Comparison of ENCODE assay signal across 6 cellular contexts in the genomic region with DNA sequence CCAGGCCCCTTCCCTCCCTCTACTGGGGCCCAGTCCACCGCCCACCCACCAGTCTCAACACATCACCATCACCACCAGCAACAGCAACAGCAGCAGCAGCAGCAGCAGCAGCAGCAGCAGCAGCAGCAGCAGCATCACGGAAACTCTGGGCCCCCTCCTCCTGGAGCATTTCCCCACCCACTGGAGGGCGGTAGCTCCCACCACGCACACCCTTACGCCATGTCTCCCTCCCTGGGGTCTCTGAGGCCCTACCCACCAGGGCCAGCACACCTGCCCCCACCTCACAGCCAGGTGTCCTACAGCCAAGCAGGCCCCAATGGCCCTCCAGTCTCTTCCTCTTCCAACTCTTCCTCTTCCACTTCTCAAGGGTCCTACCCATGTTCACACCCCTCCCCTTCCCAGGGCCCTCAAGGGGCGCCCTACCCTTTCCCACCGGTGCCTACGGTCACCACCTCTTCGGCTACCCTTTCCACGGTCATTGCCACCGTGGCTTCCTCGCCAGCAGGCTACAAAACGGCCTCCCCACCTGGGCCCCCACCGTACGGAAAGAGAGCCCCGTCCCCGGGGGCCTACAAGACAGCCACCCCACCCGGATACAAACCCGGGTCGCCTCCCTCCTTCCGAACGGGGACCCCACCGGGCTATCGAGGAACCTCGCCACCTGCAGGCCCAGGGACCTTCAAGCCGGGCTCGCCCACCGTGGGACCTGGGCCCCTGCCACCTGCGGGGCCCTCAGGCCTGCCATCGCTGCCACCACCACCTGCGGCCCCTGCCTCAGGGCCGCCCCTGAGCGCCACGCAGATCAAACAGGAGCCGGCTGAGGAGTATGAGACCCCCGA. TPM values are rescaled to one million over a fixed set of nuclear protein-coding genes. Genes with fewer than 3 reads are reported as not detected.
A peak's percentile ranks its signal among the peaks of the same experiment; 100 is the strongest.
DNase-seq lines count a peak whose midpoint lies in the region; TF ChIP-seq lines count a peak whose summit lies in the region.

No MANE protein-coding gene starts in this region.

- H3K4me1 ChIP-seq in mammary epithelial cell (ENCODE audit: insufficient read depth, low read length) (peaks cover 31% of the 10 kb centered on the region), neutrophil (ENCODE audit: control insufficient read depth in 1 of 2, insufficient read depth in 1 of 2, low read depth in 1 of 2, low read length in 1 of 2) (peaks cover 35 to 36% of the 10 kb centered on the region in 2 experiments)

- peak; percentile 72 for DNase-seq in NCI-H1105 treated with DMSO at 0.1 percent for 48 hours (lab: John Stamatoyannopoulos, UW)
- no peak for DNase-seq in mammary epithelial cell
- no peak for DNase-seq in SW480 (ENCODE audit: low spot score)
- DNase-seq in NCI-H1048 (lab: John Stamatoyannopoulos, UW) = no peak

- H3K27me3 ChIP-seq in mammary epithelial cell (ENCODE audit: insufficient read depth, low read length) (no peaks in the 10 kb centered on the region), neutrophil (peaks cover 9% of the 10 kb centered on the region)

- H3K4me3 ChIP-seq in GM08714 (ENCODE audit: low read length) = peak overlapping the region; percentile 72
- peak overlapping the region; percentile 33 to 59 (median 48) for H3K4me3 ChIP-seq in mammary epithelial cell (replicated peaks in 1 of 3; ENCODE audit: insufficient read depth in 1 of 3, low read depth in 2 of 3, low read length in 3 of 3)
- peak overlapping the region; percentile 61 to 95 for H3K4me3 ChIP-seq in neutrophil (ENCODE audit: low read depth in 1 of 2, low read length in 1 of 2)

- peak overlapping the region; percentile 91 for H3K4me2 ChIP-seq in mammary epithelial cell (ENCODE audit: insufficient read depth, low read depth, low read length)

- H3K9ac ChIP-seq in mammary epithelial cell (ENCODE audit: insufficient read depth, low read length) = no peak overlapping the region

- in situ Hi-C loops in mammary epithelial cell (cut with MboI; ENCODE audit: low sequenced_read_pairs in 2 of 2) = no loop called here

- no peak overlapping the region for H2AFZ ChIP-seq in mammary epithelial cell (ENCODE audit: low read depth, low read length)

- H3K27ac ChIP-seq in mammary epithelial cell (ENCODE audit: insufficient read depth, low read depth, low read length) = no peak overlapping the region
- H3K27ac ChIP-seq in neutrophil = peak overlapping the region; percentile 85

- TF ChIP-seq CTCF in mammary epithelial cell (conservative IDR thresholded peaks at IDR 0.05 in 1 of 2, IDR thresholded peaks at IDR 0.05 in 1 of 2; ENCODE audit: extremely low read depth in 1 of 2, insufficient read depth in 1 of 2, low read depth in 1 of 2, low read length in 2 of 2) = no peak
- no peak for TF ChIP-seq CTCF in neutrophil (IDR thresholded peaks at IDR 0.05)

- 51% methylated on average over 31 of the region's 36 CpGs for WGBS in mammary epithelial cell (ENCODE audit: low coverage, missing lambda C conversion rate)

- intact Hi-C loops in mammary epithelial cell (cut with micrococcal nuclease) = no loop called here

- TSS peak; percentile 31 for BruUV-seq in mammary epithelial cell (replicated peaks; lab: Mats Ljungman, UMichigan)

- peaks cover 29% of the 10 kb centered on the region for H3K79me2 ChIP-seq in mammary epithelial cell (ENCODE audit: insufficient read depth, low read length)

- CTCF ChIA-PET in mammary epithelial cell (lab: Charles Lee; ENCODE audit: low non-redundant PET) = interaction anchor here (1.1 kb wide), 1 partner anchor 11 kb away, joined by 35 read pairs; no protein-coding TSS in a partner anchor

- H3K9me3 ChIP-seq in mammary epithelial cell (replicated peaks; ENCODE audit: insufficient read depth, low read length) (no peaks in the 10 kb centered on the region), neutrophil (no peaks in the 10 kb centered on the region)

- no peaks in the 10 kb centered on the region for H4K20me1 ChIP-seq in mammary epithelial cell (ENCODE audit: insufficient read depth, low read length)

- peaks cover 14% of the 10 kb centered on the region for H3K36me3 ChIP-seq in mammary epithelial cell (ENCODE audit: insufficient read depth, low read length)
- H3K36me3 ChIP-seq in neutrophil = no peaks in the 10 kb centered on the region

- dilution Hi-C loops in mammary epithelial cell (cut with HindIII; ENCODE audit: low sequenced_read_pairs) = no loop called here

RNA-seq across cellular contexts. Expression of a gene that starts 6.8 kb away (rescaled TPM):
- not detected for total RNA-seq in mammary epithelial cell
- not detected for polyA plus RNA-seq in mammary epithelial cell
- polyA minus RNA-seq in mammary epithelial cell = not detected

RNA-seq across cellular contexts. Expression of a gene that starts 7.0 kb away (rescaled TPM):
- total RNA-seq in mammary epithelial cell = 10 to 100 TPM; 31.3 to 61.3 TPM
- polyA plus RNA-seq in mammary epithelial cell = 128 TPM
- 27.8 TPM for polyA minus RNA-seq in mammary epithelial cell

RNA-seq across cellular contexts. Expression of a gene that starts 9.1 kb away (rescaled TPM):
- 10 to 100 TPM; 12.2 to 73.5 TPM for total RNA-seq in mammary epithelial cell
- 10.4 TPM for polyA plus RNA-seq in mammary epithelial cell
- 56.5 TPM for polyA minus RNA-seq in mammary epithelial cell

RNA-seq across cellular contexts. Expression of a gene that starts 14.3 kb away (rescaled TPM):
- total RNA-seq in mammary epithelial cell = 10 to 100 TPM; 13.0 to 27.0 TPM
- polyA plus RNA-seq in mammary epithelial cell = 16.4 TPM
- 8.0 TPM for polyA minus RNA-seq in mammary epithelial cell

RNA-seq across cellular contexts. Expression of a gene that starts 22.5 kb away (rescaled TPM):
- 1 to 10 TPM; 1.7 to 7.5 TPM for total RNA-seq in mammary epithelial cell
- 8.3 TPM for polyA plus RNA-seq in mammary epithelial cell
- polyA minus RNA-seq in mammary epithelial cell = 62.6 TPM
